Comparison of ENCODE assay signal across 8 cellular contexts in the genomic region with DNA sequence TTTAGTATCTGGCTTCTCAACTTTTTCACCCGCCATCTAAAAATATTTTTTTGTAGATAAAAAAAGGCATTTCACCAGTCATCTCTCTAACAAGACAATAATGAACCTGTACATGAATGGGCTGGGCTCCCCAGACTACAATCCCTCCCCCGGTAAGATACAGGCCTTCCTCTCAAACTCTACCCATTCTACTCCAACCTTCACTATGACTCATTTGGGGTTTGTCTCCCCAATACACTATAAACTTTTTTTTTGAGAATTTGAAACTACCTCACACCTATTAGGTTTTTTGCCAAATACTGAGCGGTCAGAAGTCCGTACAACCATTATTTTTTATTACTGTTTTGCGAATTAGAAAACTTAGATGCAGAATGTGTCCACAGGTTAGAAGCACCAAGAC. TPM values are rescaled to one million over a fixed set of nuclear protein-coding genes. Genes with fewer than 3 reads are reported as not detected.
A peak's percentile ranks its signal among the peaks of the same experiment; 100 is the strongest.
DNase-seq lines count a peak whose midpoint lies in the region; ATAC-seq, FAIRE-seq and TF ChIP-seq lines count a peak whose summit lies in the region.

No MANE protein-coding gene starts in this region.

- BruUV-seq in A673 (replicated peaks; lab: Mats Ljungman, UMichigan) = no TSS peak
- BruUV-seq in K562 (replicated peaks; lab: Mats Ljungman, UMichigan) = no TSS peak

- H3K27me3 ChIP-seq in A673 (replicated peaks; ENCODE audit: insufficient read depth, low read depth, low read length, poor library complexity) (no peaks in the 10 kb centered on the region), K562 (ENCODE audit: control insufficient read depth in 2 of 2, insufficient read depth in 2 of 2, low read length in 2 of 2) (no peaks in the 10 kb centered on the region), lung (ENCODE audit: control insufficient read depth, insufficient read depth) (no peaks in the 10 kb centered on the region)

- peak overlapping the region; percentile 99 for H3K4me2 ChIP-seq in K562 (ENCODE audit: insufficient read depth, low read length)

- DNase-seq in A673 (ENCODE audit: low spot score) = no peak
- peak; percentile 24 for DNase-seq in HT1080 (ENCODE audit: low read depth)
- peak in 1 of 4 experiments; percentile 34 for DNase-seq in K562 (ENCODE audit: extremely low read depth in 1 of 4, low spot score in 3 of 4)
- DNase-seq in lung (ENCODE audit: low spot score) = no peak
- DNase-seq in islet precursor cell = no peak
- no peak for DNase-seq in DMS 273 (lab: John Stamatoyannopoulos, UW; ENCODE audit: unreplicated experiment)
- no peak for DNase-seq in NCI-H526 treated with DMSO at 0.1 percent for 48 hours (lab: John Stamatoyannopoulos, UW)

- H4K20me1 ChIP-seq in K562 (replicated peaks; ENCODE audit: control insufficient read depth, insufficient read depth, low read length) = peaks cover 29% of the 10 kb centered on the region

- H3K9ac ChIP-seq in K562 (ENCODE audit: insufficient read depth in 1 of 2, low read depth in 2 of 2, low read length in 2 of 2) = peak overlapping the region; percentile 90 to 97

- no peak for TF ChIP-seq POLR2A in K562 (conservative IDR thresholded peaks at IDR 0.05)

- H3K9me1 ChIP-seq in K562 (ENCODE audit: control insufficient read depth, insufficient read depth, low read length) = no peaks in the 10 kb centered on the region

- no peak overlapping the region for H2AFZ ChIP-seq in K562 (ENCODE audit: low read depth, low read length)

- H3K4me3 ChIP-seq in A673 (ENCODE audit: low read depth, low read length, poor library complexity, severe bottlenecking) (peak overlapping the region; percentile 83), K562 (peak overlapping the region; percentile 90), lung (peak overlapping the region; percentile 80)

- peak overlapping the region; percentile 95 for H3K27ac ChIP-seq in A673 (ENCODE audit: low read depth, low read length, poor library complexity, severe bottlenecking)
- H3K27ac ChIP-seq in K562 (ENCODE audit: extremely low read depth, low read depth, low read length) = peak overlapping the region; percentile 96
- peak overlapping the region; percentile 53 to 96 for H3K27ac ChIP-seq in lung (ENCODE audit: low read depth in 1 of 2, low read length in 1 of 2)

- intact Hi-C loops in A673 (cut with micrococcal nuclease; ENCODE audit: unreplicated experiment) = no loop called here
- intact Hi-C loops in K562 (cut with micrococcal nuclease) = loop anchor here (2.0 to 10.0 kb wide), 2 partner anchors 396 to 564 kb away; a partner anchor contains a TSS

- no peak for TF ChIP-seq EP300 in K562 (IDR thresholded peaks at IDR 0.05; ENCODE audit: low read length)

- POLR2A ChIA-PET in A673 (lab: Charles Lee; ENCODE audit: low non-redundant PET) (no interaction called here), K562 (lab: Yijun Ruan, JAX) (no interaction called here)

- FAIRE-seq in K562 (lab: Jason Lieb, UNC) = no peak

- in situ Hi-C loops in K562 (cut with MboI) = no loop called here

- ATAC-seq in K562 = no peak
- ATAC-seq in lung (ENCODE audit: insufficient read depth, low FRiP score) = no peak
- ATAC-seq in GM18861 (IDR thresholded peaks at IDR 0.05; ENCODE audit: unreplicated experiment) = no peak

- H3K4me1 ChIP-seq in A673 (ENCODE audit: insufficient read depth, low read length, poor library complexity, severe bottlenecking) (peaks cover 12% of the 10 kb centered on the region), K562 (replicated peaks in 1 of 2; ENCODE audit: control insufficient read depth in 2 of 2, insufficient read depth in 2 of 2, low read length in 2 of 2) (peaks cover 5 to 11% of the 10 kb centered on the region in 2 experiments; a peak in 4 of 5 replicates), lung (ENCODE audit: control insufficient read depth in 2 of 2, insufficient read depth in 2 of 2, low read length in 2 of 2) (peaks cover 2 to 3% of the 10 kb centered on the region in 2 donors)

- peaks cover 52% of the 10 kb centered on the region for H3K36me3 ChIP-seq in A673 (ENCODE audit: insufficient read depth, low read length, poor library complexity, severe bottlenecking)
- H3K36me3 ChIP-seq in K562 (ENCODE audit: control insufficient read depth, insufficient read depth, low read length) = peaks cover 47% of the 10 kb centered on the region
- peaks cover 19 to 24% of the 10 kb centered on the region in 2 donors for H3K36me3 ChIP-seq in lung (ENCODE audit: control insufficient read depth in 2 of 2, insufficient read depth in 2 of 2, low read length in 2 of 2)

- CTCF ChIA-PET in A673 (lab: Charles Lee) (no interaction called here), K562 (lab: Yijun Ruan, JAX; ENCODE audit: low intra/inter-chr PET ratio) (interaction anchor here (0.7 kb wide), 1 partner anchor 210 kb away, joined by 4 read pairs; no protein-coding TSS in a partner anchor)

- peaks cover 36% of the 10 kb centered on the region for H3K79me2 ChIP-seq in K562 (ENCODE audit: control insufficient read depth, insufficient read depth, low read length)

- TF ChIP-seq CTCF in A673 (conservative IDR thresholded peaks at IDR 0.05; ENCODE audit: low read depth, low read length) (no peak), K562 (IDR thresholded peaks at IDR 0.05 in 2 of 3, conservative IDR thresholded peaks at IDR 0.05 in 1 of 3; ENCODE audit: insufficient read depth in 2 of 3, low read depth in 1 of 3, low read length in 3 of 3) (no peak), lung (IDR thresholded peaks at IDR 0.05; ENCODE audit: control extremely low read depth, extremely low read depth) (no peak)

- TF ChIP-seq RAD21 in K562 (CRISPR knock-in tag; conservative IDR thresholded peaks at IDR 0.05 in 1 of 2, IDR thresholded peaks at IDR 0.05 in 1 of 2) = no peak

- 0% methylated on average over 5 of the region's 5 CpGs for WGBS in K562 (ENCODE audit: insufficient coverage, low coverage, missing lambda C conversion rate)
- 19 to 20% methylated on average over 5 of the region's 5 CpGs for WGBS in lung, 2 donors

- H3K9me3 ChIP-seq in A673 (ENCODE audit: low read depth, low read length, poor library complexity, severe bottlenecking) (no peaks in the 10 kb centered on the region), K562 (replicated peaks; ENCODE audit: control insufficient read depth, insufficient read depth, low read depth, low read length) (no peaks in the 10 kb centered on the region), lung (ENCODE audit: control insufficient read depth in 2 of 2, insufficient read depth in 1 of 2, low read length in 1 of 2) (no peaks in the 10 kb centered on the region)

RNA-seq across cellular contexts. Expression of a gene that starts 0.8 kb away (rescaled TPM):
- total RNA-seq in A673 (2021) (1,517 and 1,605 TPM in 2 replicates), K562 (2014; rRNA removed) (1,529 and 1,811 TPM in 2 replicates), K562 (2014; rRNA removed; fragmentation: Illumina TruSeq; extraction: Trizol) (3,099 and 3,427 TPM in 2 replicates), K562 (2015; rRNA removed; fragmentation: Illumina TruSeq; extraction: Trizol) (2,718 and 2,856 TPM in 2 replicates), K562 (2021) (1,959 and 2,095 TPM in 2 replicates), lung (1,000 to 10,000 TPM; 1,004 to 1,042 TPM)
- 1,848 and 2,042 TPM in 2 replicates for total RNA-seq in HT1080 (2014; rRNA removed; shearing (Covaris generic))
- polyA plus RNA-seq in HT1080 (2015; cell fraction: cytosol; rRNA removed) = 2,674 and 2,764 TPM in 2 replicates
- 1,298 and 1,317 TPM in 2 replicates for polyA plus RNA-seq in HT1080 (2015; cell fraction: nucleus; rRNA removed)
- 348 and 589 TPM in 2 replicates for total RNA-seq in K562 (2011; cell fraction: chromatin; rRNA removed; ENCODE audit: low replicate concordance)
- total RNA-seq in K562 (2011; cell fraction: nucleolus; rRNA removed) = 314 and 317 TPM in 2 replicates
- total RNA-seq in K562 (2011; cell fraction: nucleoplasm; rRNA removed) = 537 and 721 TPM in 2 replicates
- polyA plus RNA-seq in K562 (2011; rRNA removed) (2,667 and 2,691 TPM in 2 replicates), K562 (2014; fragmentation: Illumina TruSeq; extraction: Trizol) (2,543 and 3,103 TPM in 2 replicates), K562 (2014; fragmentation: Nextera tagmentation; extraction: Ambion mirVana) (1,000 to 10,000 TPM; 1,519 to 1,617 TPM), K562 (2014; rRNA removed) (2,156 and 2,396 TPM in 2 replicates), lung (1,000 to 10,000 TPM; 1,445 to 2,870 TPM)
- polyA plus RNA-seq in K562 (2011; cell fraction: cytosol; rRNA removed) = 1,053 and 1,467 TPM in 2 replicates
- polyA plus RNA-seq in K562 (2011; cell fraction: nucleus; rRNA removed) = 536 and 802 TPM in 2 replicates
- 2,256 and 2,883 TPM in 2 replicates for polyA plus RNA-seq in K562 (2012)
- 731 and 844 TPM in 2 replicates for polyA minus RNA-seq in K562 (2011; rRNA and poly(A)+ RNA removed)
- polyA minus RNA-seq in K562 (2011; cell fraction: cytosol; rRNA and poly(A)+ RNA removed) = 462 and 473 TPM in 2 replicates
- polyA minus RNA-seq in K562 (2011; cell fraction: nucleus; rRNA and poly(A)+ RNA removed) = 140 and 278 TPM in 2 replicates

RNA-seq across cellular contexts. Expression of a gene that starts 10.1 kb away (rescaled TPM):
- total RNA-seq in A673 (2021) (157 and 158 TPM in 2 replicates), K562 (2014; rRNA removed) (59.6 and 64.9 TPM in 2 replicates), K562 (2014; rRNA removed; fragmentation: Illumina TruSeq; extraction: Trizol) (98.8 and 113 TPM in 2 replicates), K562 (2015; rRNA removed; fragmentation: Illumina TruSeq; extraction: Trizol) (92.7 and 100 TPM in 2 replicates), K562 (2021) (111 and 126 TPM in 2 replicates), lung (100 to 1,000 TPM in 1 of 2 donors, 10 to 100 TPM in 1; 48.0 to 101 TPM)
- total RNA-seq in HT1080 (2014; rRNA removed; shearing (Covaris generic)) = 81.4 and 97.0 TPM in 2 replicates
- 81.3 and 107 TPM in 2 replicates for polyA plus RNA-seq in HT1080 (2015; cell fraction: cytosol; rRNA removed)
- 67.4 and 70.2 TPM in 2 replicates for polyA plus RNA-seq in HT1080 (2015; cell fraction: nucleus; rRNA removed)
- 24.8 and 82.7 TPM in 2 replicates for total RNA-seq in K562 (2011; cell fraction: chromatin; rRNA removed; ENCODE audit: low replicate concordance)
- total RNA-seq in K562 (2011; cell fraction: nucleolus; rRNA removed) = 12.2 and 13.9 TPM in 2 replicates
- 23.9 and 32.5 TPM in 2 replicates for total RNA-seq in K562 (2011; cell fraction: nucleoplasm; rRNA removed)
- polyA plus RNA-seq in K562 (2011; rRNA removed) (56.0 and 79.7 TPM in 2 replicates), K562 (2014; fragmentation: Illumina TruSeq; extraction: Trizol) (72.8 and 83.0 TPM in 2 replicates), K562 (2014; fragmentation: Nextera tagmentation; extraction: Ambion mirVana) (10 to 100 TPM; 22.5 to 31.7 TPM), K562 (2014; rRNA removed) (50.5 and 52.5 TPM in 2 replicates), lung (10 to 100 TPM; 23.3 to 40.7 TPM)
- polyA plus RNA-seq in K562 (2011; cell fraction: cytosol; rRNA removed) = 36.0 and 44.8 TPM in 2 replicates
- 15.8 and 16.7 TPM in 2 replicates for polyA plus RNA-seq in K562 (2011; cell fraction: nucleus; rRNA removed)
- 41.2 and 58.2 TPM in 2 replicates for polyA plus RNA-seq in K562 (2012)
- 180 and 192 TPM in 2 replicates for polyA minus RNA-seq in K562 (2011; rRNA and poly(A)+ RNA removed)
- polyA minus RNA-seq in K562 (2011; cell fraction: cytosol; rRNA and poly(A)+ RNA removed) = 66.4 and 78.4 TPM in 2 replicates
- 14.3 and 24.5 TPM in 2 replicates for polyA minus RNA-seq in K562 (2011; cell fraction: nucleus; rRNA and poly(A)+ RNA removed)

RNA-seq across cellular contexts. Expression of a gene that starts 26.4 kb away (rescaled TPM):
- total RNA-seq in A673 (2021) (45.3 and 52.1 TPM in 2 replicates), K562 (2014; rRNA removed) (8.4 and 12.5 TPM in 2 replicates), K562 (2014; rRNA removed; fragmentation: Illumina TruSeq; extraction: Trizol) (13.5 and 15.0 TPM in 2 replicates), K562 (2015; rRNA removed; fragmentation: Illumina TruSeq; extraction: Trizol) (15.6 and 17.3 TPM in 2 replicates), K562 (2021) (25.2 and 33.3 TPM in 2 replicates), lung (10 to 100 TPM; 52.3 to 96.5 TPM)
- total RNA-seq in HT1080 (2014; rRNA removed; shearing (Covaris generic)) = 4.8 and 7.6 TPM in 2 replicates
- polyA plus RNA-seq in HT1080 (2015; cell fraction: cytosol; rRNA removed) = 3.3 and 5.1 TPM in 2 replicates
- 17.7 and 22.8 TPM in 2 replicates for polyA plus RNA-seq in HT1080 (2015; cell fraction: nucleus; rRNA removed)
- total RNA-seq in K562 (2011; cell fraction: chromatin; rRNA removed; ENCODE audit: low replicate concordance) = 228 and 304 TPM in 2 replicates
- total RNA-seq in K562 (2011; cell fraction: nucleolus; rRNA removed) = 113 and 121 TPM in 2 replicates
- total RNA-seq in K562 (2011; cell fraction: nucleoplasm; rRNA removed) = 142 and 162 TPM in 2 replicates
- polyA plus RNA-seq in K562 (2011; rRNA removed) (11.0 and 16.1 TPM in 2 replicates), K562 (2014; fragmentation: Illumina TruSeq; extraction: Trizol) (13.6 and 14.6 TPM in 2 replicates), K562 (2014; fragmentation: Nextera tagmentation; extraction: Ambion mirVana) (1 to 10 TPM; 3.5 to 4.5 TPM), K562 (2014; rRNA removed) (11.5 and 14.7 TPM in 2 replicates), lung (10 to 100 TPM in 1 of 2 donors, 1 to 10 TPM in 1; 4.5 to 19.1 TPM)
- polyA plus RNA-seq in K562 (2011; cell fraction: cytosol; rRNA removed) = 6.2 and 6.6 TPM in 2 replicates
- 57.5 and 62.2 TPM in 2 replicates for polyA plus RNA-seq in K562 (2011; cell fraction: nucleus; rRNA removed)
- polyA plus RNA-seq in K562 (2012) = 17.5 and 22.3 TPM in 2 replicates
- polyA minus RNA-seq in K562 (2011; rRNA and poly(A)+ RNA removed) = 56.9 and 62.2 TPM in 2 replicates
- 24.2 and 31.3 TPM in 2 replicates for polyA minus RNA-seq in K562 (2011; cell fraction: cytosol; rRNA and poly(A)+ RNA removed)
- 47.9 and 93.0 TPM in 2 replicates for polyA minus RNA-seq in K562 (2011; cell fraction: nucleus; rRNA and poly(A)+ RNA removed)
